In the genomic region with DNA sequence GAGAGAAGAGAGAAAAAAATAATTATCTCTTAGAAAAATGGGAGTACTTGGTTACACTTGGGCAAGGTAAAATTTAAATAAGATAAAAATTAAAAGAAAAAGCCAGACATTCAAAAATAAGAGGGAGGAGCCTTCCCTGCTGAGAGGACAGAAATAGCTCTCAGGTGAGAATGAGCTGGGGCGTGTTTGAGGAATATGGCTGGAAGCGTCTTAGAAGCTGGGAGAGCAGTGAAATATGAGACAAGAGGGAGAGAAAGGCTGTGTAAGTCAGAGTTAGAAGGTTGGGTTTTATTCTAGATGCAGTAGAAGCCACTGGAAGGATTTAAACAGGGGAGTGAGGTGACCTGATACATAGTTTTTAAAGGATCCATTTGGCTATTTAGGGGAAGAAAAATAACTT, we compare ENCODE assay signal across 1 cellular context.
TF ChIP-seq lines count a peak whose summit lies in the region.

No MANE protein-coding gene starts in this region.

TF ChIP-seq in GM23338, 12 proteins besides CTCF, POLR2A, EP300 and RAD21 (continued from another document):
- no peak for TF ChIP-seq ZNF462 (CRISPR knock-in tag; IDR thresholded peaks at IDR 0.05)
- TF ChIP-seq STAT1 (IDR thresholded peaks at IDR 0.05; ENCODE audit: unreplicated experiment): no peak
